In genomic region chr2:241232736-241233575, GRCh38 we compare ENCODE assay signal across 17 cellular contexts. TPM values are rescaled to one million over a fixed set of nuclear protein-coding genes. Genes with fewer than 3 reads are reported as not detected.
DNase-seq lines count a peak whose midpoint lies in the region; ATAC-seq, FAIRE-seq and TF ChIP-seq lines count a peak whose summit lies in the region.
"Had no signal": no experiment of that assay in that cellular context is flagged by ENCODE, and none has a peak within 500 bp of the region (broad histone marks: within the 10 kb centered on the region; RNA-seq: fewer than 3 reads in every experiment).

No MANE protein-coding gene starts in this region.

- H3K27me3 Mint-ChIP-seq in CD14-positive monocyte (ENCODE audit: low read depth in 3 of 3): peaks cover 0 to 1% (median 0%) of the 10 kb centered on the region in 3 donors
- H3K27me3 Mint-ChIP-seq in WTC11 (ENCODE audit: low read depth): no peaks in the 10 kb centered on the region

- H4K8ac ChIP-seq in mesenchymal stem cell (ENCODE audit: low read length): no peak overlapping the region

- TF ChIP-seq RAD21 in A549 (conservative IDR thresholded peaks at IDR 0.05 in 1 of 2, IDR thresholded peaks at IDR 0.05 in 1 of 2): no peak

- ATAC-seq in A549 (peak; percentile 9 to 31; a peak in 3 of 6 replicates), WTC11 (no peak), GM18867 (IDR thresholded peaks at IDR 0.05; ENCODE audit: unreplicated experiment) (no peak)

- H3K9me3 Mint-ChIP-seq in CD14-positive monocyte (no peaks in the 10 kb centered on the region), WTC11 (no peaks in the 10 kb centered on the region)

- H3K4me3 Mint-ChIP-seq in CD14-positive monocyte (no peak overlapping the region), WTC11 (no peak overlapping the region)

- POLR2A ChIA-PET in A549 (lab: Yijun Ruan, JAX) (no interaction called here), WTC11 (lab: Charles Lee) (no interaction called here)

- no peak for FAIRE-seq in A549 (lab: Jason Lieb, UNC)
- no peak for FAIRE-seq in frontal cortex (lab: Jason Lieb, UNC)
- FAIRE-seq in GM12892 (lab: Jason Lieb, UNC): no peak
- FAIRE-seq: GM19239 had no signal

- no peak for DNase-seq in A549 (ENCODE audit: low read depth in 1 of 2, low spot score in 1 of 2)
- no peak for DNase-seq in CD14-positive monocyte (ENCODE audit: low spot score)
- DNase-seq in WTC11 (ENCODE audit: low spot score): no peak
- DNase-seq in mesenchymal stem cell: no peak
- no peak for DNase-seq in frontal cortex (ENCODE audit: low spot score in 2 of 2)
- no peak for DNase-seq in GM12892 (ENCODE audit: insufficient read length)
- DNase-seq: activated CD8-positive, alpha-beta memory T cell treated with anti-CD3 and anti-CD28 coated beads, Interleukin-2, amount 50 U/mL, for 4 hours; activated naive CD4-positive, alpha-beta T cell; AML-193; effector CD4-positive, alpha-beta T cell; esophagus squamous epithelium; Kasumi-1; NCI-H1105; retina; stimulated activated CD4-positive, alpha-beta T cell treated with anti-CD3 and anti-CD28 coated beads, Interleukin-15, amount 100 ng/mL, for 24 hours had no signal

- H2AK5ac ChIP-seq in mesenchymal stem cell (ENCODE audit: low read length, severe bottlenecking): no peak overlapping the region

- no peaks in the 10 kb centered on the region for H3K9me3 ChIP-seq in A549
- no peaks in the 10 kb centered on the region for H3K9me3 ChIP-seq in mesenchymal stem cell (ENCODE audit: control insufficient read depth, low read length)
- H3K9me3 ChIP-seq: esophagus squamous epithelium had no signal

- H3K36me3 ChIP-seq in mesenchymal stem cell (ENCODE audit: control insufficient read depth in 1 of 2, insufficient read depth in 2 of 2, low read depth in 1 of 2, low read length in 2 of 2): peaks cover 97 to 98% of the 10 kb centered on the region in 2 experiments

- no peak overlapping the region for H3K4ac ChIP-seq in mesenchymal stem cell (ENCODE audit: low read depth in 1 of 2, low read length in 2 of 2)

- H3K4me1 Mint-ChIP-seq in CD14-positive monocyte: no peaks in the 10 kb centered on the region
- no peaks in the 10 kb centered on the region for H3K4me1 Mint-ChIP-seq in WTC11

- H3K79me1 ChIP-seq in mesenchymal stem cell (replicated peaks; ENCODE audit: low read length, poor library complexity, severe bottlenecking): peaks cover 42% of the 10 kb centered on the region

- H3K9ac ChIP-seq in mesenchymal stem cell (ENCODE audit: low read length): no peak overlapping the region

- intact Hi-C loops in CD14-positive monocyte (cut with micrococcal nuclease): no loop called here

- no peak overlapping the region for H2BK120ac ChIP-seq in mesenchymal stem cell (ENCODE audit: low read depth, low read length)

- no peak overlapping the region for H3K23ac ChIP-seq in mesenchymal stem cell (ENCODE audit: low read length in 2 of 2)

- H3K14ac ChIP-seq in mesenchymal stem cell (ENCODE audit: low read length in 2 of 2): no peak overlapping the region

- WGBS in A549 (ENCODE audit: missing lambda C conversion rate): 87% methylated on average over 13 of the region's 13 CpGs
- WGBS in mesenchymal stem cell: 95% methylated on average over 9 of the region's 13 CpGs

- no peaks in the 10 kb centered on the region for H3K27me3 ChIP-seq in mesenchymal stem cell (ENCODE audit: control insufficient read depth in 1 of 2, insufficient read depth in 1 of 2, low read length in 2 of 2)
- H3K27me3 ChIP-seq: esophagus squamous epithelium had no signal

- no peak for TF ChIP-seq EP300 in A549 (IDR thresholded peaks at IDR 0.05)

- no peak overlapping the region for H2BK15ac ChIP-seq in mesenchymal stem cell (ENCODE audit: low read depth, poor library complexity, severe bottlenecking)

- H2AFZ ChIP-seq in mesenchymal stem cell (ENCODE audit: low read depth, low read length): no peak overlapping the region

- TF ChIP-seq POLR2A in A549 (IDR thresholded peaks at IDR 0.05; ENCODE audit: low read length) (no peak), GM12892 (IDR thresholded peaks at IDR 0.05; ENCODE audit: low read depth, low read length) (no peak)

- peak overlapping the region; percentile 15 for H4K91ac ChIP-seq in mesenchymal stem cell (ENCODE audit: low read length)

- no peak overlapping the region for H3K4me3 ChIP-seq in A549
- no peak overlapping the region for H3K4me3 ChIP-seq in mesenchymal stem cell (ENCODE audit: insufficient read depth in 1 of 2, low read depth in 1 of 2, low read length in 2 of 2)
- H3K4me3 ChIP-seq: esophagus squamous epithelium had no signal

- H2BK12ac ChIP-seq in mesenchymal stem cell (ENCODE audit: low read length in 2 of 2): no peak overlapping the region

- H3K36me3 Mint-ChIP-seq in CD14-positive monocyte (peaks cover 96 to 99% of the 10 kb centered on the region in 2 donors), WTC11 (peaks cover 78% of the 10 kb centered on the region)

- no peaks in the 10 kb centered on the region for H3K4me1 ChIP-seq in A549
- peaks cover 12% of the 10 kb centered on the region for H3K4me1 ChIP-seq in mesenchymal stem cell (ENCODE audit: control insufficient read depth, insufficient read depth, low read depth, low read length)
- H3K4me1 ChIP-seq: esophagus squamous epithelium had no signal

- H3K4me2 ChIP-seq in A549: no peak overlapping the region
- H3K4me2 ChIP-seq in mesenchymal stem cell (ENCODE audit: low read length, poor library complexity, severe bottlenecking): no peak overlapping the region

- H2BK5ac ChIP-seq in mesenchymal stem cell (ENCODE audit: low read depth, low read length, poor library complexity, severe bottlenecking): no peak overlapping the region

- TF ChIP-seq CTCF in A549 (IDR thresholded peaks at IDR 0.05) (no peak), CD14-positive monocyte (IDR thresholded peaks at IDR 0.05) (no peak), WTC11 (IDR thresholded peaks at IDR 0.05) (no peak)

- H3K27ac Mint-ChIP-seq in CD14-positive monocyte: peak overlapping the region in 5 of 7 donors; percentile 9 to 75 (median 57)
- peak overlapping the region; percentile 72 for H3K27ac Mint-ChIP-seq in WTC11

- no peak overlapping the region for H3K18ac ChIP-seq in mesenchymal stem cell (ENCODE audit: low read depth in 1 of 2, low read length in 2 of 2)

- CTCF ChIA-PET in A549 (lab: Yijun Ruan, JAX) (interaction anchor here (1.1 to 2.3 kb wide), 2 partner anchors 20 to 382 kb away, joined by 3 to 5 read pairs; no protein-coding TSS in a partner anchor), WTC11 (lab: Charles Lee) (interaction anchor here (1.2 kb wide), 1 partner anchor 159 kb away, joined by 3 read pairs; no protein-coding TSS in a partner anchor)

- H3K27ac ChIP-seq in A549 (no peak overlapping the region), mesenchymal stem cell (ENCODE audit: low read length, poor library complexity, severe bottlenecking) (no peak overlapping the region)
- H3K27ac ChIP-seq: esophagus squamous epithelium had no signal

TF ChIP-seq in A549, 52 proteins besides CTCF, POLR2A, EP300 and RAD21 (continues in another document):
- no peak for TF ChIP-seq EHF (CRISPR knock-in tag; IDR thresholded peaks at IDR 0.05)
- no peak for TF ChIP-seq EHMT2 (IDR thresholded peaks at IDR 0.05; ENCODE audit: low read depth)
- TF ChIP-seq BCL3 (IDR thresholded peaks at IDR 0.05): no peak
- TF ChIP-seq FOSL2 (IDR thresholded peaks at IDR 0.05): no peak
- TF ChIP-seq FOSL2 (CRISPR knock-in tag; IDR thresholded peaks at IDR 0.05): no peak
- no peak for TF ChIP-seq TP53 (CRISPR knock-in tag; IDR thresholded peaks at IDR 0.05)
- TF ChIP-seq JUNB (IDR thresholded peaks at IDR 0.05): no peak
- TF ChIP-seq KDM5A (IDR thresholded peaks at IDR 0.05): no peak
- no peak for TF ChIP-seq RFX5 (IDR thresholded peaks at IDR 0.05)
- TF ChIP-seq NR3C1 (IDR thresholded peaks at IDR 0.05): no peak
- TF ChIP-seq ZC3H11A (IDR thresholded peaks at IDR 0.05): no peak

TF ChIP-seq in WTC11, 78 proteins besides CTCF, POLR2A, EP300 and RAD21 (continues in another document):
- no peak for TF ChIP-seq ZNF396 (CRISPR knock-in tag; IDR thresholded peaks at IDR 0.05; ENCODE audit: borderline replicate concordance)
- no peak for TF ChIP-seq SOX15 (CRISPR knock-in tag; IDR thresholded peaks at IDR 0.05)
- TF ChIP-seq EMX1 (CRISPR knock-in tag; IDR thresholded peaks at IDR 0.05): no peak
- TF ChIP-seq CDX4 (CRISPR knock-in tag; IDR thresholded peaks at IDR 0.05; ENCODE audit: borderline replicate concordance): no peak
- TF ChIP-seq FOXP1 (CRISPR knock-in tag; IDR thresholded peaks at IDR 0.05; ENCODE audit: borderline replicate concordance): no peak
- TF ChIP-seq FOXK1 (CRISPR knock-in tag; IDR thresholded peaks at IDR 0.05): no peak
- TF ChIP-seq NFYB (CRISPR knock-in tag; conservative IDR thresholded peaks at IDR 0.05; ENCODE audit: low read depth): no peak
- no peak for TF ChIP-seq IRF2 (CRISPR knock-in tag; IDR thresholded peaks at IDR 0.05; ENCODE audit: borderline replicate concordance, low read depth)
- TF ChIP-seq MAX (CRISPR knock-in tag; IDR thresholded peaks at IDR 0.05): no peak
- no peak for TF ChIP-seq ZNF423 (CRISPR knock-in tag; IDR thresholded peaks at IDR 0.05)

RNA-seq across cellular contexts. Expression of gene ANO7, which starts 44.5 kb away (rescaled TPM):
- polyA plus RNA-seq in A549 (2011; rRNA removed) (0.92 and 1.3 TPM in 2 replicates), A549 (2017; fragmentation: RNase III; extraction: RNeasy Plus Mini Kit Qiagen cat#74134 plus additional on column Dnase treatment) (2.0 to 3.0 TPM (median 2.7 TPM) in 3 replicates), CD14-positive monocyte (not detected)
- 2.1 and 3.1 TPM in 2 replicates for polyA plus RNA-seq in A549 (2012; cell fraction: cytosol; rRNA removed)
- polyA plus RNA-seq in A549 (2012; cell fraction: nucleus; rRNA removed): 3.7 and 4.2 TPM in 2 replicates
- polyA minus RNA-seq in A549 (2011; rRNA and poly(A)+ RNA removed): 1.9 and 2.8 TPM in 2 replicates
- total RNA-seq in WTC11 (2021) (8.0 to 8.8 TPM (median 8.6 TPM) in 3 replicates), frontal cortex (0.41 TPM)
- polyA plus RNA-seq in mesenchymal stem cell (2013, experiment 1 of 2): 1.5 TPM
- 1.4 TPM for polyA plus RNA-seq in mesenchymal stem cell (2013, experiment 2 of 2)
- 2.2 TPM for polyA plus RNA-seq in GM12892 (2012; ENCODE audit: missing spikeins)

Comparison
In these comparisons a context has a peak if more than half of its experiments do, and no peak if none do; other contexts are left out.
1. ATAC-seq: peak in A549 (2 of 2); none in WTC11 (single experiment) and GM18867 (single experiment).